8 cellular contexts compared by ENCODE assay signal in the genomic region with DNA sequence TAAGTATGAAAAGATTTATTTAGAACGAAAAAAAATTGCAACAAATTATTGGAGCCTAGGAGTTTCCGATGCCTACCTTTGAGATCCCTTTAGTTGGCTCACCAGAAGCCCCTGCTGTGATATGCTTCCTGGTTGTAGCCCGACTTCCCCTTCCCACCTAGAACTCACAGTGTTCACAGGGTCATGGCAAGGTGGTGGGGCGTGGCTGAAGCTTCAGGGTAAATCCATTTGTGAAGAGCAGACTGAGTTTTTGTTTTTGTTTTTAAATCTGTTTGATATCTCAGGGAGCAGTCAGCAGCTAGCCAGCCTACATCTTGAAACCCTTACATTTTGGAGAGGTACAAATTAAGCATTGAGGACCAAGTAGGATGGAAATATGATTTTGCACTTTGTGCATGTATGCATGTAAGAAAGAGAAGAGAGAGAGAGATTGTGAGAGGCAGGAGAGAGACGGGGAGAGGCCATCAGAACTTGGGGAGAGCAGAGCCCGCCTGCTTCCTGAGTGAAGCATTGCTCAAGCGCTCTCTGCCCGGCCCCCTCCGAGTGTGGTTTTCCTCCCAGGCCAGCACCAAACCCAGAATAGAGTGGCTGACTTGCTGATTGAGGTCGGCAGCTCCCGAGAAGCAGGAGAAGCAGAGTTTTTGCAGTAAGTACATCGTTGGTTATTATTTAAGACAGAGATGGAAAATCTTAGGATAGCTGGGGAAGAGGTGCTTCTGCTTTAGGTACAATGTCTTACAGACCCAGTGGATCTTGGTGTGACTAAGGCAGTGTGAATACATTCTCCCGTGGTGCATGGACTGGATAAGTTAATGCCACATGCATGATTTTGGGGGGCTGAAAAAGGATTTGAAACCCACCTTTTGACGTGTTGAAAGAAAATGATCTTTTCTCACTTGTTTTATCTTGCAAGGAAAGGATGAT.
DNase-seq lines count a peak whose midpoint lies in the region; ATAC-seq and TF ChIP-seq lines count a peak whose summit lies in the region.

No MANE protein-coding gene starts in this region.

- H3K36me3 Mint-ChIP-seq in CD8-positive, alpha-beta memory T cell: peaks cover 0 to 2% (median 0%) of the 10 kb centered on the region in 3 donors
- no peaks in the 10 kb centered on the region for H3K36me3 Mint-ChIP-seq in activated CD4-positive, alpha-beta memory T cell treated with anti-CD3 and anti-CD28 coated beads for 36 hours

- H3K4me3 Mint-ChIP-seq in CD8-positive, alpha-beta memory T cell: peak overlapping the region; percentile 78 to 87 (median 84)
- peak overlapping the region; percentile 33 for H3K4me3 Mint-ChIP-seq in activated CD4-positive, alpha-beta memory T cell treated with anti-CD3 and anti-CD28 coated beads for 36 hours

- peak in 4 of 5 donors; percentile 5 to 34 (median 26) for DNase-seq in CD8-positive, alpha-beta memory T cell
- peak; percentile 57 for DNase-seq in activated CD4-positive, alpha-beta memory T cell treated with anti-CD3 and anti-CD28 coated beads for 36 hours
- DNase-seq in fibroblast of peridontal ligament (ENCODE audit: extremely low read depth) (peak; percentile 64), spleen (peak; percentile 83), HCEC 1CT (no peak), DMS79 treated with DMSO at 0.1 percent for 48 hours (lab: John Stamatoyannopoulos, UW) (no peak), SK-N-DZ (ENCODE audit: low spot score) (no peak)

- intact Hi-C loops in activated CD4-positive, alpha-beta memory T cell treated with anti-CD3 and anti-CD28 coated beads for 36 hours (cut with micrococcal nuclease): no loop called here
- intact Hi-C loops in spleen (cut with DNase I; ENCODE audit: low total_unique reads): no loop called here

- H3K4me1 ChIP-seq in CD8-positive, alpha-beta memory T cell (ENCODE audit: insufficient read depth, low read length): peaks cover 23% of the 10 kb centered on the region
- H3K4me1 ChIP-seq in spleen: peaks cover 0 to 50% (median 24%) of the 10 kb centered on the region in 6 donors

- CTCF ChIA-PET in CD8-positive, alpha-beta memory T cell (lab: Charles Lee): interaction anchor here (1.6 kb wide), 1 partner anchor 17 kb away, joined by 4 read pairs; no protein-coding TSS in a partner anchor
- CTCF ChIA-PET in activated CD4-positive, alpha-beta memory T cell treated with anti-CD3 and anti-CD28 coated beads for 36 hours (lab: Charles Lee): interaction anchor here (1.2 kb wide), 1 partner anchor 65 kb away, joined by 3 read pairs; no protein-coding TSS in a partner anchor

- WGBS in spleen, 5 donors: 9 to 18% (median 10%) methylated on average over 14 of the region's 14 CpGs

- TF ChIP-seq CTCF in spleen (IDR thresholded peaks at IDR 0.05 in 8 of 11, conservative IDR thresholded peaks at IDR 0.05 in 3 of 11): no peak

- H3K27ac ChIP-seq in CD8-positive, alpha-beta memory T cell (ENCODE audit: low read depth, low read length): no peak overlapping the region
- peak overlapping the region; percentile 9 to 78 (median 48) for H3K27ac ChIP-seq in spleen

- H3K9me3 ChIP-seq in CD8-positive, alpha-beta memory T cell (ENCODE audit: low read length): no peaks in the 10 kb centered on the region
- H3K9me3 ChIP-seq in spleen: no peaks in the 10 kb centered on the region

- no peaks in the 10 kb centered on the region for H3K36me3 ChIP-seq in CD8-positive, alpha-beta memory T cell (ENCODE audit: insufficient read depth, low read length)
- no peaks in the 10 kb centered on the region for H3K36me3 ChIP-seq in spleen

- H3K27me3 ChIP-seq in CD8-positive, alpha-beta memory T cell (ENCODE audit: insufficient read depth, low read length, poor library complexity, severe bottlenecking): no peaks in the 10 kb centered on the region
- no peaks in the 10 kb centered on the region for H3K27me3 ChIP-seq in spleen (replicated peaks in 1 of 7)

- POLR2A ChIA-PET in CD8-positive, alpha-beta memory T cell (lab: Charles Lee): no interaction called here
- POLR2A ChIA-PET in activated CD4-positive, alpha-beta memory T cell treated with anti-CD3 and anti-CD28 coated beads for 36 hours (lab: Charles Lee): no interaction called here

- H3K4me1 Mint-ChIP-seq in CD8-positive, alpha-beta memory T cell: peaks cover 30 to 31% (median 30%) of the 10 kb centered on the region in 3 donors
- peaks cover 33% of the 10 kb centered on the region for H3K4me1 Mint-ChIP-seq in activated CD4-positive, alpha-beta memory T cell treated with anti-CD3 and anti-CD28 coated beads for 36 hours (ENCODE audit: low read depth)

- H3K27ac Mint-ChIP-seq in CD8-positive, alpha-beta memory T cell: peak overlapping the region; percentile 29 to 97 (median 76)
- peak overlapping the region; percentile 40 for H3K27ac Mint-ChIP-seq in activated CD4-positive, alpha-beta memory T cell treated with anti-CD3 and anti-CD28 coated beads for 36 hours

- no peak for TF ChIP-seq POLR2A in spleen (IDR thresholded peaks at IDR 0.05)

- H3K9me3 Mint-ChIP-seq in CD8-positive, alpha-beta memory T cell: no peaks in the 10 kb centered on the region
- H3K9me3 Mint-ChIP-seq in activated CD4-positive, alpha-beta memory T cell treated with anti-CD3 and anti-CD28 coated beads for 36 hours: no peaks in the 10 kb centered on the region

- peak overlapping the region; percentile 35 for H3K4me3 ChIP-seq in CD8-positive, alpha-beta memory T cell (ENCODE audit: low read length)
- peak overlapping the region in 6 of 8 donors; percentile 11 to 60 (median 19) for H3K4me3 ChIP-seq in spleen

- ATAC-seq in HG02798 (IDR thresholded peaks at IDR 0.05; ENCODE audit: poor library complexity, unreplicated experiment): peak; percentile 59

- peaks cover 0 to 3% of the 10 kb centered on the region in 2 donors for H3K27me3 Mint-ChIP-seq in CD8-positive, alpha-beta memory T cell
- no peaks in the 10 kb centered on the region for H3K27me3 Mint-ChIP-seq in activated CD4-positive, alpha-beta memory T cell treated with anti-CD3 and anti-CD28 coated beads for 36 hours

Comparison
In these comparisons a context has a peak if more than half of its experiments do, and no peak if none do; other contexts are left out.
1. DNase-seq: peak in CD8-positive, alpha-beta memory T cell (4 of 5), activated CD4-positive, alpha-beta memory T cell treated with anti-CD3 and anti-CD28 coated beads for 36 hours (single experiment), fibroblast of peridontal ligament (single experiment) and spleen (single experiment); none in HCEC 1CT (single experiment), DMS79 treated with DMSO at 0.1 percent for 48 hours (single experiment) and SK-N-DZ (single experiment).